In the genomic region with DNA sequence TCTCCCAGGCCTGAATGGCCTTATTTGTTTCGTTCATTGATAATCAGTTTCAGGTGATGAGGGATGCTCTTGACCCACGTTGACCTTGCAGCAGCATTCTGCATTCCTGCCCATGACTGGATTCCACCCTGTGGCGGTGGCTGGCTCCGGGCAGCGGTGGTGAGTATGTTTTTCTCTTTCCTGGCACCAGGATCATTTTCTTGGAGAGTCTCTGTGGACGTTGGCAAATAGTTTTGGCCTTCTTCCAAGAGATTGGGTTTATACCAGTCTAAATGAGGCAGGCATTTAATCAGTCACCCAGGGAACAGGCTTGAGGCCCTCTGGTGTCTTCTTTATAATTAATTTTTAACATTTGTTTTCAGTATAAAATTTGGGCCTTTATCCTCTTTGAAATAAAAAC, we compare ENCODE assay signal across 11 cellular contexts.
A peak's percentile ranks its signal among the peaks of the same experiment; 100 is the strongest.
DNase-seq lines count a peak whose midpoint lies in the region; ATAC-seq and TF ChIP-seq lines count a peak whose summit lies in the region.
"Had no signal": no experiment of that assay in that cellular context is flagged by ENCODE, and none has a peak within 500 bp of the region (broad histone marks: within the 10 kb centered on the region; RNA-seq: fewer than 3 reads in every experiment).

No MANE protein-coding gene starts in this region.

- H3K9me2 ChIP-seq in GM23248 (ENCODE audit: insufficient read depth) (no peaks in the 10 kb centered on the region), MM.1S (replicated peaks; ENCODE audit: insufficient read depth, low read length) (no peaks in the 10 kb centered on the region)

- no peak for ATAC-seq in GM21529 (IDR thresholded peaks at IDR 0.05; ENCODE audit: unreplicated experiment)
- ATAC-seq: activated CD8-positive, alpha-beta T cell treated with anti-CD3 and anti-CD28 coated beads, Interleukin-2, amount 10 ng/mL, durations not matched to agents 7 days and 5 days had no signal

- H3K9ac ChIP-seq in GM23248, result no peak overlapping the region
- H3K9ac ChIP-seq in MM.1S (ENCODE audit: low read length), result no peak overlapping the region

- no peaks in the 10 kb centered on the region for H3K79me2 ChIP-seq in GM23248 (ENCODE audit: insufficient read depth)
- H3K79me2 ChIP-seq in MM.1S (ENCODE audit: low read length), result no peaks in the 10 kb centered on the region

- H3K4me3 ChIP-seq in GM23248 (no peak overlapping the region), MM.1S (ENCODE audit: low read length) (no peak overlapping the region)
- H3K4me3 ChIP-seq: spleen had no signal

- H2AFZ ChIP-seq in GM23248 (no peak overlapping the region), MM.1S (ENCODE audit: low read length) (no peak overlapping the region)

- no peak for TF ChIP-seq CTCF in MM.1S (IDR thresholded peaks at IDR 0.05; ENCODE audit: low read length)

- 18 to 22% methylated on average over 6 of the region's 6 CpGs for WGBS in GM23248 (ENCODE audit: low coverage in 1 of 2, low lambda C conversion rate in 2 of 2, missing lambda C conversion rate in 2 of 2), 2 experiments

- H3F3A ChIP-seq in GM23248 (ENCODE audit: insufficient read depth), result no peaks in the 10 kb centered on the region
- no peaks in the 10 kb centered on the region for H3F3A ChIP-seq in MM.1S (ENCODE audit: insufficient read depth, low read length)

- in situ Hi-C loops in GM23248 (cut with MboI), result no loop called here

- H3K27me3 ChIP-seq in GM23248 (replicated peaks; ENCODE audit: insufficient read depth) (no peaks in the 10 kb centered on the region), MM.1S (replicated peaks; ENCODE audit: insufficient read depth, low read length) (no peaks in the 10 kb centered on the region)

- no peaks in the 10 kb centered on the region for H3K9me3 ChIP-seq in GM23248 (ENCODE audit: low read depth)
- H3K9me3 ChIP-seq in MM.1S (replicated peaks; ENCODE audit: insufficient read depth, low read length), result no peaks in the 10 kb centered on the region
- H3K9me3 ChIP-seq: spleen had no signal

- no peak overlapping the region for H3K4me2 ChIP-seq in GM23248 (ENCODE audit: unreplicated experiment)
- H3K4me2 ChIP-seq in MM.1S (ENCODE audit: low read depth, low read length), result no peak overlapping the region

- H3K4me1 ChIP-seq in GM23248 (ENCODE audit: insufficient read depth) (no peaks in the 10 kb centered on the region), MM.1S (ENCODE audit: low read length) (peaks cover 19% of the 10 kb centered on the region)

- no peaks in the 10 kb centered on the region for H4K20me1 ChIP-seq in GM23248 (ENCODE audit: insufficient read depth)
- no peaks in the 10 kb centered on the region for H4K20me1 ChIP-seq in MM.1S (ENCODE audit: insufficient read depth, low read length)

- H3K27ac ChIP-seq in GM23248 (no peak overlapping the region), caudate nucleus (ENCODE audit: low read depth, low read length) (no peak overlapping the region), MM.1S (ENCODE audit: low read length) (no peak overlapping the region)
- H3K27ac ChIP-seq: spleen had no signal

- peak; percentile 57 for DNase-seq in GM23248
- DNase-seq in NCI-H446 (lab: John Stamatoyannopoulos, UW), result peak; percentile 12 to 65
- peak; percentile 65 for DNase-seq in fibroblast of peridontal ligament (ENCODE audit: extremely low read depth)
- DNase-seq in retina, result peak; percentile 55
- DNase-seq in caudate nucleus (lab: John Stamatoyannopoulos, UW), result no peak
- no peak for DNase-seq in MM.1S
- DNase-seq: activated CD8-positive, alpha-beta T cell treated with anti-CD3 and anti-CD28 coated beads, Interleukin-2, amount 10 ng/mL, durations not matched to agents 7 days and 5 days; HFFc6; NCI-H1694; spleen had no signal

- H3K36me3 ChIP-seq in GM23248 (ENCODE audit: low read depth) (no peaks in the 10 kb centered on the region), MM.1S (replicated peaks; ENCODE audit: insufficient read depth, low read length) (no peaks in the 10 kb centered on the region)
- H3K36me3 ChIP-seq: spleen had no signal

Comparison
In these comparisons a context has a peak if more than half of its experiments do, and no peak if none do; other contexts are left out.
1. DNase-seq: peak in GM23248 (single experiment), NCI-H446 (2 of 2), fibroblast of peridontal ligament (single experiment) and retina (single experiment); none in caudate nucleus (0 of 61) and MM.1S (single experiment).